ENCODE assay signal across 16 cellular contexts in the genomic region with DNA sequence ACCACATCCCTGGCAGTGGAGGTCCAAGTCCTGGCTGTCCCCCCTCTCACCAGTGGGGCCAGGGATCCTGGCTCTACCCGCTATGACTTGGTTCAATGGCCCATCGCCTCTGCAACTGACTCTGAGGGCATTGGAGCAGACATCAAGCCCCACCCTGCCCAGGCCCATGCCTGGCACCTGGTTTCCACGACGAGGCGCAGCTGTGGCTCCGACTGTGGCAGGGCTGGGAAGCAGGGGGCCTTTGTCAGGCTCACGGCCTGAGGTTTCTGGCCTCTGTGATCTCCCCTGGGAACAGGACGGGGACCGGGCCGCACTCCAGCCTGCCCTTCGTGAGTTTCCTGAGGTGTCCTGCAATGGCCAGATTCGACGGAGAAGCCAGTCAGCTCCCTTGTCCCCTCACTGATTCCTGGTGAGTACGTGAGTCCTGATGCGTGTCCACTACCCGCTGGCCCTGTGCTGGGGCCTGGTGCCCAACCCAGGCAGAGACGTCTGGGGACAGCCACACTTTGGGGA. TPM values are rescaled to one million over a fixed set of nuclear protein-coding genes. Genes with fewer than 3 reads are reported as not detected.
DNase-seq lines count a peak whose midpoint lies in the region; ATAC-seq, FAIRE-seq and TF ChIP-seq lines count a peak whose summit lies in the region.
"Had no signal": no experiment of that assay in that cellular context is flagged by ENCODE, and none has a peak within 500 bp of the region (broad histone marks: within the 10 kb centered on the region; RNA-seq: fewer than 3 reads in every experiment).

No MANE protein-coding gene starts in this region.

- H3K36me3 Mint-ChIP-seq in T-helper 1 cell treated with Interleukin-12 subunit alpha and Interleukin-12 subunit beta and Interleukin-4 antibody, amounts not matched to agents 30 μg/mL and 1 μg/mL, for 36 hours (ENCODE audit: low read depth): no peaks in the 10 kb centered on the region

- no peak overlapping the region for H3K27ac ChIP-seq in HEK293 (ENCODE audit: extremely low read depth, low read depth, low read length)
- H3K27ac ChIP-seq in GM12878 (ENCODE audit: control insufficient read depth, insufficient read depth): no peak overlapping the region
- no peak overlapping the region for H3K27ac ChIP-seq in osteoblast (ENCODE audit: low read depth, low read length)
- H3K27ac ChIP-seq: 22Rv1, C4-2B had no signal

- no peak overlapping the region for H3K9ac ChIP-seq in GM12878 (ENCODE audit: control insufficient read depth, insufficient read depth, low read length)

- intact Hi-C loops in GM12878 (cut with micrococcal nuclease; ENCODE audit: unreplicated experiment): loop anchor here (2.0 to 10.0 kb wide), 3 partner anchors 161 to 883 kb away; no protein-coding TSS in a partner anchor

- FAIRE-seq in GM12878 (lab: Jason Lieb, UNC): no peak
- FAIRE-seq: RCC 7860 had no signal

- H3K9me3 ChIP-seq in HEK293 (ENCODE audit: control insufficient read depth, insufficient read depth, low read depth, low read length) (no peaks in the 10 kb centered on the region), GM12878 (replicated peaks; ENCODE audit: control insufficient read depth, insufficient read depth, low read length) (no peaks in the 10 kb centered on the region), osteoblast (ENCODE audit: low read depth, low read length) (no peaks in the 10 kb centered on the region)

- peaks cover 5% of the 10 kb centered on the region for H3K4me1 Mint-ChIP-seq in T-helper 1 cell treated with Interleukin-12 subunit alpha and Interleukin-12 subunit beta and Interleukin-4 antibody, amounts not matched to agents 30 μg/mL and 1 μg/mL, for 36 hours (ENCODE audit: low read depth)

- no peak overlapping the region for H2AFZ ChIP-seq in GM12878 (ENCODE audit: control insufficient read depth, low read depth, low read length)
- no peak overlapping the region for H2AFZ ChIP-seq in osteoblast (ENCODE audit: low read length)

- TF ChIP-seq RAD21 in GM12878 (IDR thresholded peaks at IDR 0.05; ENCODE audit: insufficient read depth, low read depth, low read length): no peak

- H3K4me3 ChIP-seq in HEK293 (ENCODE audit: low read depth, low read length) (no peak overlapping the region), GM12878 (no peak overlapping the region), osteoblast (ENCODE audit: insufficient read depth, low read length) (no peak overlapping the region)

- 44% methylated on average over 17 of the region's 17 CpGs for WGBS in GM12878 (ENCODE audit: insufficient coverage, insufficient replicate concordance, low lambda C conversion rate, missing lambda C conversion rate)

- no peak overlapping the region for H3K4me3 Mint-ChIP-seq in T-helper 1 cell treated with Interleukin-12 subunit alpha and Interleukin-12 subunit beta and Interleukin-4 antibody, amounts not matched to agents 30 μg/mL and 1 μg/mL, for 36 hours

- RAD21 ChIA-PET in GM12878 (lab: Charles Lee; ENCODE audit: unreplicated experiment): interaction anchor here (1.0 to 1.5 kb wide), 3 partner anchors 16 to 841 kb away, joined by 3 read pairs; no protein-coding TSS in a partner anchor

- in situ Hi-C loops in GM12878 (cut with MboI): loop anchor here (10.0 kb wide), 2 partner anchors 473 to 633 kb away; no protein-coding TSS in a partner anchor

- POLR2A ChIA-PET in HEK293 (lab: Yijun Ruan, JAX): no interaction called here
- POLR2A ChIA-PET in GM12878 (lab: Charles Lee): no interaction called here

- H3K79me2 ChIP-seq in GM12878 (ENCODE audit: control insufficient read depth, insufficient read depth, low read length): no peaks in the 10 kb centered on the region
- no peaks in the 10 kb centered on the region for H3K79me2 ChIP-seq in osteoblast (ENCODE audit: insufficient read depth, low read length)

- no peaks in the 10 kb centered on the region for H4K20me1 ChIP-seq in GM12878 (ENCODE audit: control insufficient read depth, insufficient read depth)
- H4K20me1 ChIP-seq in osteoblast (ENCODE audit: insufficient read depth, low read length): no peaks in the 10 kb centered on the region

- no peak for ATAC-seq in GM12878

- DNase-seq in T-helper 1 cell (no peak), GM12878 (ENCODE audit: low read depth, low spot score) (no peak), osteoblast (ENCODE audit: insufficient read length, low spot score, missing footprints) (peak; percentile 83), occipital lobe (lab: John Stamatoyannopoulos, UW) (no peak), NCI-H2196 treated with DMSO at 0.1 percent for 48 hours (lab: John Stamatoyannopoulos, UW; ENCODE audit: unreplicated experiment) (no peak)
- no peak for DNase-seq in stimulated activated CD4-positive, alpha-beta T cell treated with anti-CD3 and anti-CD28 coated beads, Interleukin-15, amount 100 ng/mL, for 24 hours
- DNase-seq: DMS79, NCI-H1930, NCI-H2171, SHP77 treated with DMSO at 0.1 percent for 48 hours had no signal

- H3K27me3 ChIP-seq in GM12878 (replicated peaks in 1 of 2; ENCODE audit: control insufficient read depth in 2 of 2, insufficient read depth in 2 of 2, low read length in 1 of 2): peaks cover 4 to 7% of the 10 kb centered on the region in 2 experiments; a peak in 3 of 4 replicates
- H3K27me3 ChIP-seq in osteoblast (ENCODE audit: insufficient read depth, low read length): peaks cover 9% of the 10 kb centered on the region

- H3K4me2 ChIP-seq in GM12878 (ENCODE audit: control insufficient read depth, insufficient read depth) (0 out of 2 replicates have a peak overlapping the region, but pooled peaks have one; percentile 20), osteoblast (ENCODE audit: insufficient read depth, low read length) (no peak overlapping the region)

- H3K36me3 ChIP-seq in HEK293 (ENCODE audit: control insufficient read depth in 2 of 2, insufficient read depth in 1 of 2, low read length in 2 of 2) (peaks cover 0 to 24% of the 10 kb centered on the region in 2 experiments; a peak in 1 of 3 replicates), GM12878 (ENCODE audit: control insufficient read depth in 2 of 2, insufficient read depth in 2 of 2, low read length in 1 of 2) (no peaks in the 10 kb centered on the region), osteoblast (ENCODE audit: insufficient read depth, low read length) (no peaks in the 10 kb centered on the region)

- peak overlapping the region; percentile 6 for H3K27ac Mint-ChIP-seq in T-helper 1 cell treated with Interleukin-12 subunit alpha and Interleukin-12 subunit beta and Interleukin-4 antibody, amounts not matched to agents 30 μg/mL and 1 μg/mL, for 36 hours

- H3K9me3 Mint-ChIP-seq in T-helper 1 cell treated with Interleukin-12 subunit alpha and Interleukin-12 subunit beta and Interleukin-4 antibody, amounts not matched to agents 30 μg/mL and 1 μg/mL, for 36 hours: no peaks in the 10 kb centered on the region

- BruUV-seq in GM12878 (replicated peaks; lab: Mats Ljungman, UMichigan): no TSS peak

- no peak for TF ChIP-seq EP300 in GM12878 (IDR thresholded peaks at IDR 0.05; ENCODE audit: borderline replicate concordance in 1 of 2, control insufficient read depth in 1 of 2, low read depth in 2 of 2, low read length in 2 of 2)

- CTCF ChIA-PET in HEK293 (lab: Yijun Ruan, JAX): interaction anchor here (0.9 to 3.5 kb wide), 5 partner anchors 16 to 162 kb away, joined by 3 to 15 read pairs (median 4); no protein-coding TSS in a partner anchor
- CTCF ChIA-PET in GM12878 (lab: Yijun Ruan, JAX): interaction anchor here (0.7 to 3.0 kb wide), 6 partner anchors 12 to 253 kb away, joined by 3 to 17 read pairs (median 5); no protein-coding TSS in a partner anchor

- 0 out of 2 replicates have a peak, but pooled peaks cover under 1% of the 10 kb centered on the region for H3K4me1 ChIP-seq in HEK293 (ENCODE audit: control insufficient read depth, insufficient read depth, low read length)
- H3K4me1 ChIP-seq in GM12878 (ENCODE audit: control insufficient read depth, insufficient read depth, low read length): peaks cover 4% of the 10 kb centered on the region
- H3K4me1 ChIP-seq in osteoblast (ENCODE audit: insufficient read depth, low read length): peaks cover 4% of the 10 kb centered on the region

- no peak for TF ChIP-seq POLR2A in GM12878 (IDR thresholded peaks at IDR 0.05; ENCODE audit: low read depth, low read length)

- SMC1A ChIA-PET in GM12878 (lab: Charles Lee; ENCODE audit: uncharacterized antibody, unreplicated experiment): interaction anchor here (1.4 kb wide), 1 partner anchor 161 kb away, joined by 6 read pairs; no protein-coding TSS in a partner anchor

- no peak for TF ChIP-seq CTCF in HEK293 (tag by site-specific recombination; IDR thresholded peaks at IDR 0.05)
- no peak for TF ChIP-seq CTCF in GM12878 (IDR thresholded peaks at IDR 0.05 in 2 of 3, conservative IDR thresholded peaks at IDR 0.05 in 1 of 3; ENCODE audit: control insufficient read depth in 2 of 3, extremely low read depth in 1 of 3, insufficient read depth in 1 of 3, low read depth in 3 of 3, low read length in 3 of 3)
- no peak for TF ChIP-seq CTCF in osteoblast (IDR thresholded peaks at IDR 0.05; ENCODE audit: extremely low read depth, low read depth, low read length)

- peaks cover 14% of the 10 kb centered on the region for H3K27me3 Mint-ChIP-seq in T-helper 1 cell treated with Interleukin-12 subunit alpha and Interleukin-12 subunit beta and Interleukin-4 antibody, amounts not matched to agents 30 μg/mL and 1 μg/mL, for 36 hours (ENCODE audit: low read depth)

RNA-seq across cellular contexts. Expression of gene TMEM121, which starts 5.8 kb away (rescaled TPM):
- 2.2 and 2.7 TPM in 2 replicates for total RNA-seq in GM12878 (2013; cell fraction: nucleolus; rRNA removed)
- 4.9 and 6.6 TPM in 2 replicates for total RNA-seq in GM12878 (2014; rRNA removed)
- 0.09 and 0.13 TPM in 2 replicates for total RNA-seq in GM12878 (2014; rRNA removed; fragmentation: Illumina TruSeq; extraction: Trizol)
- 3.2 and 3.4 TPM in 2 replicates for total RNA-seq in GM12878 (2021)
- polyA plus RNA-seq in GM12878 (2011; ENCODE audit: low read depth): not detected
- polyA plus RNA-seq in GM12878 (2011; rRNA removed): 0.04 TPM in 1 of 2 replicates, not detected in the other
- polyA plus RNA-seq in GM12878 (2011; cell fraction: cytosol; rRNA removed): 0.13 TPM in 1 of 2 replicates, not detected in the other
- 0.07 and 0.12 TPM in 2 replicates for polyA plus RNA-seq in GM12878 (2011; cell fraction: nucleus; rRNA removed)
- 0.30 and 0.35 TPM in 2 replicates for polyA plus RNA-seq in GM12878 (2012)
- not detected in 2 replicates for polyA plus RNA-seq in GM12878 (2014; fragmentation: Illumina TruSeq; extraction: Trizol)
- polyA plus RNA-seq in GM12878 (2014; fragmentation: Nextera tagmentation; extraction: Ambion mirVana): under 1 TPM in 1 of 2 experiments, not detected in 1; 0.27 TPM
- polyA plus RNA-seq in GM12878 (2014; rRNA removed): 3.1 and 4.9 TPM in 2 replicates
- polyA plus RNA-seq in GM12878 (2016; fragmentation: Nextera tagmentation; extraction: Ambion mirVana): 1 to 10 TPM in 1 of 2 experiments, under 1 TPM in 1; 0.49 to 1.9 TPM
- polyA minus RNA-seq in GM12878 (2011; rRNA and poly(A)+ RNA removed): not detected in 2 replicates
- polyA minus RNA-seq in GM12878 (2011; cell fraction: cytosol; rRNA and poly(A)+ RNA removed): not detected in 2 replicates
- 0.12 and 0.29 TPM in 2 replicates for polyA minus RNA-seq in GM12878 (2011; cell fraction: nucleus; rRNA and poly(A)+ RNA removed)
- total RNA-seq in osteoblast: 1.8 and 2.7 TPM in 2 replicates
- total RNA-seq in occipital lobe: 23.1 TPM

RNA-seq across cellular contexts. Expression of gene TEDC1, which starts 41.1 kb away (rescaled TPM):
- total RNA-seq in GM12878 (2013; cell fraction: nucleolus; rRNA removed): 15.3 and 19.0 TPM in 2 replicates
- total RNA-seq in GM12878 (2014; rRNA removed): 23.0 and 25.8 TPM in 2 replicates
- 2.9 and 5.1 TPM in 2 replicates for total RNA-seq in GM12878 (2014; rRNA removed; fragmentation: Illumina TruSeq; extraction: Trizol)
- 30.5 and 34.2 TPM in 2 replicates for total RNA-seq in GM12878 (2021)
- polyA plus RNA-seq in GM12878 (2011; ENCODE audit: low read depth): 1.9 TPM
- polyA plus RNA-seq in GM12878 (2011; rRNA removed): 1.7 and 6.0 TPM in 2 replicates
- polyA plus RNA-seq in GM12878 (2011; cell fraction: cytosol; rRNA removed): 8.1 and 18.8 TPM in 2 replicates
- polyA plus RNA-seq in GM12878 (2011; cell fraction: nucleus; rRNA removed): 26.6 and 44.6 TPM in 2 replicates
- polyA plus RNA-seq in GM12878 (2012): 7.2 and 9.4 TPM in 2 replicates
- 0.10 and 0.76 TPM in 2 replicates for polyA plus RNA-seq in GM12878 (2014; fragmentation: Illumina TruSeq; extraction: Trizol)
- polyA plus RNA-seq in GM12878 (2014; fragmentation: Nextera tagmentation; extraction: Ambion mirVana): 1 to 10 TPM in 1 of 2 experiments, under 1 TPM in 1; 0.19 to 1.6 TPM
- 27.8 and 32.6 TPM in 2 replicates for polyA plus RNA-seq in GM12878 (2014; rRNA removed)
- 10 to 100 TPM; 23.3 to 29.9 TPM for polyA plus RNA-seq in GM12878 (2016; fragmentation: Nextera tagmentation; extraction: Ambion mirVana)
- polyA minus RNA-seq in GM12878 (2011; rRNA and poly(A)+ RNA removed): 6.5 and 9.2 TPM in 2 replicates
- polyA minus RNA-seq in GM12878 (2011; cell fraction: cytosol; rRNA and poly(A)+ RNA removed): 4.4 and 5.8 TPM in 2 replicates
- polyA minus RNA-seq in GM12878 (2011; cell fraction: nucleus; rRNA and poly(A)+ RNA removed): 8.9 and 18.4 TPM in 2 replicates
- 3.2 and 5.1 TPM in 2 replicates for total RNA-seq in osteoblast
- 5.6 TPM for total RNA-seq in occipital lobe

RNA-seq across cellular contexts. Expression of gene CRIP1, which starts 45.5 kb away (rescaled TPM):
- 20.9 and 21.9 TPM in 2 replicates for total RNA-seq in GM12878 (2013; cell fraction: nucleolus; rRNA removed)
- total RNA-seq in GM12878 (2014; rRNA removed) (99.4 and 101 TPM in 2 replicates), GM12878 (2014; rRNA removed; fragmentation: Illumina TruSeq; extraction: Trizol) (87.3 and 90.6 TPM in 2 replicates), GM12878 (2021) (177 and 188 TPM in 2 replicates), osteoblast (5.0 and 8.7 TPM in 2 replicates), occipital lobe (0.94 TPM)
- 110 TPM for polyA plus RNA-seq in GM12878 (2011; ENCODE audit: low read depth)
- polyA plus RNA-seq in GM12878 (2011; rRNA removed) (36.3 and 174 TPM in 2 replicates), GM12878 (2014; fragmentation: Illumina TruSeq; extraction: Trizol) (8.1 and 81.1 TPM in 2 replicates), GM12878 (2014; fragmentation: Nextera tagmentation; extraction: Ambion mirVana) (100 to 1,000 TPM in 1 of 2 experiments, 10 to 100 TPM in 1; 66.8 to 134 TPM), GM12878 (2014; rRNA removed) (259 and 269 TPM in 2 replicates), GM12878 (2016; fragmentation: Nextera tagmentation; extraction: Ambion mirVana) (100 to 1,000 TPM; 207 to 230 TPM)
- 236 and 406 TPM in 2 replicates for polyA plus RNA-seq in GM12878 (2011; cell fraction: cytosol; rRNA removed)
- polyA plus RNA-seq in GM12878 (2011; cell fraction: nucleus; rRNA removed): 273 and 302 TPM in 2 replicates
- 224 and 253 TPM in 2 replicates for polyA plus RNA-seq in GM12878 (2012)
- polyA minus RNA-seq in GM12878 (2011; rRNA and poly(A)+ RNA removed): 26.0 and 61.0 TPM in 2 replicates
- polyA minus RNA-seq in GM12878 (2011; cell fraction: cytosol; rRNA and poly(A)+ RNA removed): 42.5 and 76.2 TPM in 2 replicates
- 17.5 and 28.7 TPM in 2 replicates for polyA minus RNA-seq in GM12878 (2011; cell fraction: nucleus; rRNA and poly(A)+ RNA removed)
- total RNA-seq: G401 had no signal

RNA-seq across cellular contexts. Expression of gene CRIP2, which starts 57.5 kb away (rescaled TPM):
- total RNA-seq in GM12878 (2013; cell fraction: nucleolus; rRNA removed): not detected in 2 replicates
- total RNA-seq in GM12878 (2014; rRNA removed): 0.11 TPM in 1 of 2 replicates, not detected in the other
- total RNA-seq in GM12878 (2014; rRNA removed; fragmentation: Illumina TruSeq; extraction: Trizol): not detected in 2 replicates
- 0.49 and 0.61 TPM in 2 replicates for total RNA-seq in GM12878 (2021)
- not detected for polyA plus RNA-seq in GM12878 (2011; ENCODE audit: low read depth)
- polyA plus RNA-seq in GM12878 (2011; rRNA removed): 0.04 TPM in 1 of 2 replicates, not detected in the other
- 0.39 and 0.40 TPM in 2 replicates for polyA plus RNA-seq in GM12878 (2011; cell fraction: cytosol; rRNA removed)
- 0.37 and 0.57 TPM in 2 replicates for polyA plus RNA-seq in GM12878 (2011; cell fraction: nucleus; rRNA removed)
- polyA plus RNA-seq in GM12878 (2012): 0.15 and 0.22 TPM in 2 replicates
- not detected in 2 replicates for polyA plus RNA-seq in GM12878 (2014; fragmentation: Illumina TruSeq; extraction: Trizol)
- polyA plus RNA-seq in GM12878 (2014; fragmentation: Nextera tagmentation; extraction: Ambion mirVana): not detected
- polyA plus RNA-seq in GM12878 (2014; rRNA removed): not detected in 2 replicates
- polyA plus RNA-seq in GM12878 (2016; fragmentation: Nextera tagmentation; extraction: Ambion mirVana): under 1 TPM; 0.37 to 0.62 TPM
- polyA minus RNA-seq in GM12878 (2011; rRNA and poly(A)+ RNA removed): not detected in 2 replicates
- 2.9 and 4.2 TPM in 2 replicates for polyA minus RNA-seq in GM12878 (2011; cell fraction: cytosol; rRNA and poly(A)+ RNA removed)
- 1.4 TPM in 1 of 2 replicates, not detected in the other for polyA minus RNA-seq in GM12878 (2011; cell fraction: nucleus; rRNA and poly(A)+ RNA removed)
- 31.5 and 43.8 TPM in 2 replicates for total RNA-seq in osteoblast
- 70.2 TPM for total RNA-seq in occipital lobe
